Comparison of ENCODE assay signal across 8 cellular contexts in genomic region chr11:93542753-93543246, GRCh38. TPM values are rescaled to one million over a fixed set of nuclear protein-coding genes. Genes with fewer than 3 reads are reported as not detected.
DNase-seq lines count a peak whose midpoint lies in the region; ATAC-seq, FAIRE-seq and TF ChIP-seq lines count a peak whose summit lies in the region.

No MANE protein-coding gene starts in this region.

- peak overlapping the region; percentile 86 to 93 (median 89) for H3K4me3 Mint-ChIP-seq in brain

- POLR2A ChIA-PET in HepG2 (lab: Yijun Ruan, JAX), result interaction anchor here (1.0 to 3.0 kb wide), 8 partner anchors 12 to 306 kb away, joined by 3 to 39 read pairs (median 4); partner anchors contain the start of gene CEP295

- DNase-seq in GM06990 (ENCODE audit: extremely low read depth, insufficient read length) (no peak), HTR-8/SVneo (ENCODE audit: insufficient read length, low spot score) (peak; percentile 29), HepG2 (ENCODE audit: low spot score) (no peak), NCI-H774 (lab: John Stamatoyannopoulos, UW) (no peak), CD1c-positive myeloid dendritic cell (ENCODE audit: extremely low spot score) (no peak)

- H3K27ac ChIP-seq in HepG2 (ENCODE audit: extremely low read length, insufficient read depth, low read length), result peak overlapping the region; percentile 67
- H3K27ac ChIP-seq in thymus (ENCODE audit: low read depth), result peak overlapping the region; percentile 64

- H3K4me1 ChIP-seq in HepG2 (ENCODE audit: insufficient read depth, low read length) (peaks cover 49% of the 10 kb centered on the region), thymus (ENCODE audit: control insufficient read depth, insufficient read depth, low read length) (peaks cover 4% of the 10 kb centered on the region)

- H3K36me3 ChIP-seq in GM06990 (ENCODE audit: control insufficient read depth, insufficient read depth, low read length) (no peaks in the 10 kb centered on the region), HepG2 (replicated peaks in 1 of 2; ENCODE audit: control insufficient read depth in 1 of 2, insufficient read depth in 2 of 2, low read length in 2 of 2) (no peaks in the 10 kb centered on the region), thymus (ENCODE audit: control insufficient read depth, insufficient read depth) (no peaks in the 10 kb centered on the region)

- peaks cover 27% of the 10 kb centered on the region for H3K79me2 ChIP-seq in HepG2 (ENCODE audit: insufficient read depth, low read length)

- peak overlapping the region; percentile 69 for H3K9ac ChIP-seq in HepG2 (ENCODE audit: insufficient read depth, low read depth, low read length)

- H2AFZ ChIP-seq in HepG2 (ENCODE audit: low read length), result no peak overlapping the region

- ATAC-seq in GM21447 (IDR thresholded peaks at IDR 0.05; ENCODE audit: unreplicated experiment) (peak; percentile 35), HepG2 (peak; percentile 54)

- peak overlapping the region in 3 of 5 experiments; percentile 66 to 84 (median 75) for H3K27ac Mint-ChIP-seq in brain

- intact Hi-C loops in HepG2 (cut with micrococcal nuclease; ENCODE audit: unreplicated experiment), result loop anchor here (1.0 to 2.0 kb wide), 4 partner anchors 12 to 306 kb away; no protein-coding TSS in a partner anchor

- peaks cover 22% of the 10 kb centered on the region for H3K27me3 Mint-ChIP-seq in brain

- peaks cover 0 to 3% (median 0%) of the 10 kb centered on the region in 5 experiments for H3K9me3 Mint-ChIP-seq in brain

- TF ChIP-seq POLR2A in HepG2 (IDR thresholded peaks at IDR 0.05; ENCODE audit: insufficient read depth in 1 of 2, low read depth in 2 of 2, low read length in 2 of 2), result no peak

- in situ Hi-C loops in HepG2 (cut with HindIII; ENCODE audit: extremely low pct_ligation_motif_present, low pct_unique_long_range_greater_than_20kb), result loop anchor here (5.0 kb wide), 1 partner anchor 305 kb away; no protein-coding TSS in a partner anchor

- WGBS in HepG2 (ENCODE audit: low lambda C conversion rate), result 3% methylated on average over 23 of the region's 69 CpGs
- WGBS in thymus, result 1% methylated on average over 69 of the region's 69 CpGs

- H3K4me1 Mint-ChIP-seq in brain, result peaks cover 46% of the 10 kb centered on the region

- no peak; the same call in 1 of the 2 replicates for TF ChIP-seq RAD21 in HepG2 (CRISPR knock-in tag; IDR thresholded peaks at IDR 0.05)

- H3K4me3 ChIP-seq in GM06990 (replicated peaks; ENCODE audit: low read depth, low read length) (peak overlapping the region; percentile 82), HepG2 (replicated peaks in 1 of 3; ENCODE audit: insufficient read depth in 1 of 3, low read depth in 2 of 3, low read length in 3 of 3) (peak overlapping the region; percentile 77 to 83 (median 79)), thymus (ENCODE audit: low read length) (peak overlapping the region; percentile 73)

- BruUV-seq in HepG2 (replicated peaks; lab: Mats Ljungman, UMichigan), result no TSS peak

- H3K9me3 ChIP-seq in HepG2 (ENCODE audit: low read length) (no peaks in the 10 kb centered on the region), thymus (ENCODE audit: control insufficient read depth) (no peaks in the 10 kb centered on the region)

- no peak for FAIRE-seq in HTR-8/SVneo (lab: Jason Lieb, UNC)
- no peak for FAIRE-seq in HepG2 (lab: Jason Lieb, UNC)

- TF ChIP-seq EP300 in HepG2 (IDR thresholded peaks at IDR 0.05; ENCODE audit: low read depth in 2 of 2, low read length in 2 of 2) (no peak), HepG2 (CRISPR knock-in tag; IDR thresholded peaks at IDR 0.05; ENCODE audit: borderline replicate concordance) (no peak)

- H3K4me2 ChIP-seq in HepG2 (ENCODE audit: low read depth, low read length), result peak overlapping the region; percentile 80

- TF ChIP-seq CTCF in GM06990 (IDR thresholded peaks at IDR 0.05; ENCODE audit: insufficient read depth, low read length, poor library complexity, severe bottlenecking) (no peak), brain (conservative IDR thresholded peaks at IDR 0.05) (no peak), HepG2 (CRISPR knock-in tag; IDR thresholded peaks at IDR 0.05) (no peak)

- H3K36me3 Mint-ChIP-seq in brain, result no peaks in the 10 kb centered on the region

- no peaks in the 10 kb centered on the region for H4K20me1 ChIP-seq in HepG2 (ENCODE audit: insufficient read depth, low read length)

- CTCF ChIA-PET in HepG2 (lab: Yijun Ruan, JAX; ENCODE audit: low intra/inter-chr PET ratio, low total read pairs), result interaction anchor here (1.1 to 1.3 kb wide), 3 partner anchors 12 to 306 kb away, joined by 3 to 6 read pairs (median 3); no protein-coding TSS in a partner anchor

- H3K27me3 ChIP-seq in GM06990 (replicated peaks; ENCODE audit: control insufficient read depth, insufficient read depth, low read length), result no peaks in the 10 kb centered on the region
- H3K27me3 ChIP-seq in HepG2 (ENCODE audit: control insufficient read depth in 1 of 2, insufficient read depth in 2 of 2, low read length in 2 of 2), result peaks cover 0 to 7% of the 10 kb centered on the region in 2 experiments; a peak in 1 of 5 replicates
- H3K27me3 ChIP-seq in thymus (ENCODE audit: control insufficient read depth, insufficient read depth), result no peaks in the 10 kb centered on the region

TF ChIP-seq in HepG2, 621 proteins besides CTCF, POLR2A, EP300 and RAD21 (continues in another document):
- TF ChIP-seq PATZ1 (CRISPR knock-in tag; IDR thresholded peaks at IDR 0.05), result 0 out of 2 replicates have a peak, but pooled peaks have one; percentile 8
- TF ChIP-seq ZSCAN25 (CRISPR knock-in tag; IDR thresholded peaks at IDR 0.05), result 0 out of 2 replicates have a peak, but pooled peaks have one; percentile 26
- TF ChIP-seq SAFB2 (CRISPR knock-in tag; IDR thresholded peaks at IDR 0.05; ENCODE audit: borderline replicate concordance, low read depth), result no peak; the same call in 1 of the 2 replicates
- TF ChIP-seq ZFY (CRISPR knock-in tag; IDR thresholded peaks at IDR 0.05), result peak; percentile 55; the same call in 1 of the 2 replicates
- TF ChIP-seq ZNF639 (CRISPR knock-in tag; conservative IDR thresholded peaks at IDR 0.05), result no peak
- TF ChIP-seq CBX1 (IDR thresholded peaks at IDR 0.05; ENCODE audit: low read depth), result no peak
- TF ChIP-seq NPAS2 (CRISPR knock-in tag; IDR thresholded peaks at IDR 0.05; ENCODE audit: borderline replicate concordance), result no peak
- no peak for TF ChIP-seq ZNF567 (CRISPR knock-in tag; IDR thresholded peaks at IDR 0.05; ENCODE audit: borderline replicate concordance)
- TF ChIP-seq MIER3 (CRISPR knock-in tag; IDR thresholded peaks at IDR 0.05; ENCODE audit: borderline replicate concordance), result no peak

RNA-seq across cellular contexts. Expression of gene SMCO4, which starts 0.4 kb away (rescaled TPM):
- polyA plus RNA-seq in brain (ENCODE audit: insufficient read depth, low read depth, low replicate concordance) (14.0 TPM), HepG2 (2011; rRNA removed) (10.6 and 11.7 TPM in 2 replicates), thymus (41.3 TPM)
- 26.8 and 28.5 TPM in 2 replicates for total RNA-seq in HepG2 (2016; rRNA removed; fragmentation: Illumina TruSeq; extraction: Trizol)
- 32.8 and 44.9 TPM in 2 replicates for total RNA-seq in HepG2 (2016; cell fraction: cytosol; rRNA removed; fragmentation: Illumina TruSeq; extraction: Trizol; ENCODE audit: low read depth)
- 24.0 and 27.8 TPM in 2 replicates for total RNA-seq in HepG2 (2016; cell fraction: insoluble cytoplasmic fraction; rRNA removed; fragmentation: Illumina TruSeq; extraction: Trizol)
- total RNA-seq in HepG2 (2016; cell fraction: membrane; rRNA removed; fragmentation: Illumina TruSeq; extraction: Trizol), result 39.9 and 58.1 TPM in 2 replicates
- total RNA-seq in HepG2 (2016; cell fraction: nucleus; rRNA removed; fragmentation: Illumina TruSeq; extraction: Trizol), result 9.4 and 14.7 TPM in 2 replicates
- polyA plus RNA-seq in HepG2 (2011; cell fraction: cytosol; rRNA removed), result 8.0 and 8.3 TPM in 2 replicates
- polyA plus RNA-seq in HepG2 (2011; cell fraction: nucleus; rRNA removed), result 7.7 and 10.0 TPM in 2 replicates
- 19.1 and 21.9 TPM in 2 replicates for polyA plus RNA-seq in HepG2 (2012)
- 45.6 and 73.6 TPM in 2 replicates for polyA plus RNA-seq in HepG2 (2016; cell fraction: cytosol; fragmentation: Illumina TruSeq; extraction: Trizol; ENCODE audit: low read depth)
- 34.5 and 47.2 TPM in 2 replicates for polyA plus RNA-seq in HepG2 (2016; cell fraction: insoluble cytoplasmic fraction; fragmentation: Illumina TruSeq; extraction: Trizol; ENCODE audit: low read depth)
- 48.5 and 75.7 TPM in 2 replicates for polyA plus RNA-seq in HepG2 (2016; cell fraction: membrane; fragmentation: Illumina TruSeq; extraction: Trizol; ENCODE audit: low read depth)
- 26.9 and 36.1 TPM in 2 replicates for polyA plus RNA-seq in HepG2 (2016; cell fraction: nucleus; fragmentation: Illumina TruSeq; extraction: Trizol; ENCODE audit: insufficient read depth, low read depth)
- polyA minus RNA-seq in HepG2 (2011; rRNA and poly(A)+ RNA removed; ENCODE audit: low replicate concordance), result 1.9 and 16.7 TPM in 2 replicates
- 3.5 TPM in 1 of 2 replicates, not detected in the other for polyA minus RNA-seq in HepG2 (2011; cell fraction: cytosol; rRNA and poly(A)+ RNA removed)
- 2.2 and 6.6 TPM in 2 replicates for polyA minus RNA-seq in HepG2 (2011; cell fraction: nucleus; rRNA and poly(A)+ RNA removed)
